Comparison of ENCODE assay signal across 8 cellular contexts in the genomic region with DNA sequence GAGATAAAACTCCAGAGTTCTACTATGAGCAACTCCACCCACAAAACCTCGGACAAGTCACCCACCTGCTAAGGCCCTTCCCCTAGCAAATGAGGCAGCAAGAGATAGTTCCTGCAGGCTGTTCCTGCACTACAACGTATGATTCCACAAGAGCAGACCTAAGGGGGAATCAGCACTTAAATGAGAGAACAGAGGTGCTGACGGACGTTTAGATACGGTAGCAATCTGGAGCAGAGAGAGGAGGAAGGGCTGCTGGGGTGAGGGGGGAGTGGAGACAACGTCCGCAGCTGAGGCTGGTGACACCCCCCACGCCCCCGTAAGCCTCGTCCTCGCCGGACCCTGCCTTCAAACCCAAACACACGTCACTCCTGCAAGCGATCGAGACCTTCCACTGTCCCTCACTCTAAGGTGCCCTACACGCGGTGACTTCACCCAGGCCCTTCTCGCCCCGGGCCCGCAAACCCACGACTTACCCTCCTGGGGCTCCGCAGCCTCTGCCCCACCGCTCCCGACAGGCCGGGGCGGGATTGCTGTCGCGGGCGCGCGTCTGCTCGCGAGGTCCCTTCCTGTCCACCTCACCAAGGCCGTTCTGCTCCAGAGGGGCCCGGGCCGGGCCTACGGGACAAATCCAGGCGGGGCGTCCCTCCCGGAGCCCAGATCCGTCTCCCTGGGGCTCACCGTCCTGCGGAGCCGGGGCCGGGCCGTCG. TPM values are rescaled to one million over a fixed set of nuclear protein-coding genes. Genes with fewer than 3 reads are reported as not detected.
A peak's percentile ranks its signal among the peaks of the same experiment; 100 is the strongest.
DNase-seq lines count a peak whose midpoint lies in the region; ATAC-seq, FAIRE-seq and TF ChIP-seq lines count a peak whose summit lies in the region.

No MANE protein-coding gene starts in this region.

- H3K9me3 ChIP-seq in endothelial cell of umbilical vein (replicated peaks; ENCODE audit: control insufficient read depth, insufficient read depth, low read length) (no peaks in the 10 kb centered on the region), muscle layer of duodenum (ENCODE audit: control insufficient read depth in 1 of 2, low read length in 2 of 2) (peaks cover 8 to 10% of the 10 kb centered on the region in 2 donors), testis (no peaks in the 10 kb centered on the region)

- no peak for TF ChIP-seq CTCF in GM06990 (IDR thresholded peaks at IDR 0.05; ENCODE audit: insufficient read depth, low read length, poor library complexity, severe bottlenecking)
- TF ChIP-seq CTCF in endothelial cell of umbilical vein (IDR thresholded peaks at IDR 0.05; ENCODE audit: extremely low read depth in 1 of 2, insufficient read depth in 1 of 2, low read depth in 1 of 2, low read length in 2 of 2) = no peak
- TF ChIP-seq CTCF in testis (IDR thresholded peaks at IDR 0.05) = no peak

- peaks cover 16% of the 10 kb centered on the region for H3K36me3 ChIP-seq in GM06990 (ENCODE audit: control insufficient read depth, insufficient read depth, low read length)
- H3K36me3 ChIP-seq in endothelial cell of umbilical vein (ENCODE audit: control insufficient read depth in 2 of 2, extremely low read depth in 1 of 2, insufficient read depth in 2 of 2, low read length in 2 of 2) = peaks cover 12 to 13% of the 10 kb centered on the region in 2 experiments
- H3K36me3 ChIP-seq in muscle layer of duodenum (ENCODE audit: control insufficient read depth in 1 of 2, insufficient read depth in 2 of 2, low read length in 2 of 2) = peaks cover 16 to 29% of the 10 kb centered on the region in 2 donors
- H3K36me3 ChIP-seq in testis (ENCODE audit: low read depth, missing control alignments) = no peaks in the 10 kb centered on the region

- dilution Hi-C loops in endothelial cell of umbilical vein (cut with MboI; ENCODE audit: extremely low pct_ligation_motif_present, low sequenced_read_pairs) = no loop called here

- peak overlapping the region; percentile 76 for H3K4me2 ChIP-seq in endothelial cell of umbilical vein (ENCODE audit: insufficient read depth, low read length)

- H3K4me1 ChIP-seq in endothelial cell of umbilical vein (ENCODE audit: control insufficient read depth, extremely low read depth, insufficient read depth, low read length) (peaks cover 12% of the 10 kb centered on the region), muscle layer of duodenum (ENCODE audit: control insufficient read depth in 1 of 2, insufficient read depth in 2 of 2, low read length in 2 of 2) (peaks cover 7 to 25% of the 10 kb centered on the region in 2 donors), testis (peaks cover 10% of the 10 kb centered on the region)

- H4K20me1 ChIP-seq in endothelial cell of umbilical vein (replicated peaks; ENCODE audit: control insufficient read depth, extremely low read depth, insufficient read depth, low read length) = no peaks in the 10 kb centered on the region

- POLR2A ChIA-PET in endothelial cell of umbilical vein (lab: Charles Lee) = no interaction called here

- peak overlapping the region; percentile 99 for H2AFZ ChIP-seq in endothelial cell of umbilical vein (ENCODE audit: low read depth, low read length)

- in situ Hi-C loops in KBM-7 (cut with MboI; ENCODE audit: low pct_unique_long_range_greater_than_20kb, low sequenced_read_pairs) = no loop called here

- WGBS in testis, 2 donors = 0 to 1% methylated on average over 26 to 47 of the region's 47 CpGs

- peak; percentile 62 for FAIRE-seq in endothelial cell of umbilical vein (lab: Jason Lieb, UNC)

- H3K9ac ChIP-seq in endothelial cell of umbilical vein (replicated peaks; ENCODE audit: extremely low read depth, insufficient read depth, low read length) = peak overlapping the region; percentile 94

- no TSS peak for BruUV-seq in endothelial cell of umbilical vein (replicated peaks; lab: Mats Ljungman, UMichigan)

- intact Hi-C loops in endothelial cell of umbilical vein (cut with micrococcal nuclease) (loop anchor here (5.0 kb wide), 3 partner anchors 39 to 129 kb away; partner anchors contain the start of genes INTS15 and ZDHHC4), testis (cut with DNase I; ENCODE audit: low total_unique reads) (no loop called here)

- H3K9me1 ChIP-seq in endothelial cell of umbilical vein (replicated peaks; ENCODE audit: control insufficient read depth, extremely low read depth, insufficient read depth, low read length) = no peaks in the 10 kb centered on the region

- H3K4me3 ChIP-seq in GM06990 (replicated peaks; ENCODE audit: low read depth, low read length) = peak overlapping the region; percentile 94
- H3K4me3 ChIP-seq in endothelial cell of umbilical vein (replicated peaks in 1 of 3; ENCODE audit: insufficient read depth in 1 of 3, low read depth in 1 of 3, low read length in 3 of 3) = peak overlapping the region; percentile 69 to 76 (median 70)
- H3K4me3 ChIP-seq in muscle layer of duodenum (ENCODE audit: low read depth in 1 of 2, low read length in 2 of 2) = peak overlapping the region; percentile 93 to 98
- H3K4me3 ChIP-seq in testis = peak overlapping the region; percentile 91 to 98

- ATAC-seq in GM21825 (IDR thresholded peaks at IDR 0.05; ENCODE audit: unreplicated experiment) = peak; percentile 35

- H3K27ac ChIP-seq in endothelial cell of umbilical vein (ENCODE audit: insufficient read depth, low read depth, low read length) (peak overlapping the region; percentile 87), muscle layer of duodenum (ENCODE audit: low read length) (peak overlapping the region; percentile 85), testis (peak overlapping the region; percentile 51 to 89)

- H3K27me3 ChIP-seq in GM06990 (replicated peaks; ENCODE audit: control insufficient read depth, insufficient read depth, low read length) (no peaks in the 10 kb centered on the region), endothelial cell of umbilical vein (ENCODE audit: control insufficient read depth in 2 of 2, insufficient read depth in 2 of 2, low read length in 2 of 2) (no peaks in the 10 kb centered on the region), muscle layer of duodenum (ENCODE audit: low read depth, low read length) (no peaks in the 10 kb centered on the region), testis (no peaks in the 10 kb centered on the region)

- no peak for TF ChIP-seq POLR2A in endothelial cell of umbilical vein (IDR thresholded peaks at IDR 0.05; ENCODE audit: low read depth, low read length)
- no peak for TF ChIP-seq POLR2A in testis (IDR thresholded peaks at IDR 0.05)

- CTCF ChIA-PET in endothelial cell of umbilical vein (lab: Charles Lee) = no interaction called here

- DNase-seq in GM06990 (ENCODE audit: extremely low read depth, insufficient read length) = peak; percentile 63
- DNase-seq in KBM-7 = peak; percentile 59
- DNase-seq in activated CD4-positive, alpha-beta T cell treated with anti-CD3 and anti-CD28 coated beads, Interleukin-2, amount 50 U/mL, for 24 hours (ENCODE audit: low read depth in 1 of 2, low spot score in 1 of 2) = peak; percentile 4 to 14
- DNase-seq in endothelial cell of umbilical vein (ENCODE audit: low read depth, low spot score) = peak; percentile 57
- peak; percentile 27 for DNase-seq in testis
- no peak for DNase-seq in NCI-H2081 (lab: John Stamatoyannopoulos, UW)

- H3K79me2 ChIP-seq in endothelial cell of umbilical vein (ENCODE audit: control insufficient read depth, insufficient read depth, low read length) = peaks cover 48% of the 10 kb centered on the region

TF ChIP-seq in endothelial cell of umbilical vein, 7 proteins besides CTCF, POLR2A, EP300 and RAD21:
- no peak for TF ChIP-seq MYC (IDR thresholded peaks at IDR 0.05; ENCODE audit: low read depth, low read length)
- TF ChIP-seq, protein P1, sequence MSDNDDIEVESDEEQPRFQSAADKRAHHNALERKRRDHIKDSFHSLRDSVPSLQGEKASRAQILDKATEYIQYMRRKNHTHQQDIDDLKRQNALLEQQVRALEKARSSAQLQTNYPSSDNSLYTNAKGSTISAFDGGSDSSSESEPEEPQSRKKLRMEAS (IDR thresholded peaks at IDR 0.05; ENCODE audit: insufficient read depth, insufficient read length) = no peak
TF ChIP-seq in endothelial cell of umbilical vein: peak in this region for 0.

RNA-seq across cellular contexts. Expression of gene ZNF12, which starts 0.6 kb away (rescaled TPM):
- total RNA-seq in endothelial cell of umbilical vein = 13.4 TPM in 2 replicates
- 5.0 and 5.3 TPM in 2 replicates for polyA plus RNA-seq in endothelial cell of umbilical vein
- 4.4 and 5.4 TPM in 2 replicates for polyA plus RNA-seq in endothelial cell of umbilical vein (2011; cell fraction: cytosol; rRNA removed)
- polyA plus RNA-seq in endothelial cell of umbilical vein (2011; cell fraction: nucleus; rRNA removed) = 26.7 and 34.7 TPM in 2 replicates
- 5.8 and 7.6 TPM in 2 replicates for polyA plus RNA-seq in endothelial cell of umbilical vein (2012)
- polyA minus RNA-seq in endothelial cell of umbilical vein = 9.6 and 10.9 TPM in 2 replicates
- polyA minus RNA-seq in endothelial cell of umbilical vein (2011; cell fraction: cytosol; rRNA and poly(A)+ RNA removed) = 15.2 TPM
- 15.1 and 21.1 TPM in 2 replicates for polyA minus RNA-seq in endothelial cell of umbilical vein (2011; cell fraction: nucleus; rRNA and poly(A)+ RNA removed)
- total RNA-seq in testis = 10 to 100 TPM; 15.5 to 18.0 TPM
- polyA plus RNA-seq in testis (ENCODE audit: insufficient read depth, low read depth, low replicate concordance) = 10.3 TPM

RNA-seq across cellular contexts. Expression of gene RSPH10B2, which starts 47.8 kb away (rescaled TPM):
- total RNA-seq in endothelial cell of umbilical vein (not detected in 2 replicates), testis (10 to 100 TPM; 24.3 to 61.3 TPM)
- polyA plus RNA-seq in endothelial cell of umbilical vein (not detected in 2 replicates), testis (ENCODE audit: insufficient read depth, low read depth, low replicate concordance) (55.8 TPM)
- polyA plus RNA-seq in endothelial cell of umbilical vein (2011; cell fraction: cytosol; rRNA removed) = 0.06 TPM in 1 of 2 replicates, not detected in the other
- polyA plus RNA-seq in endothelial cell of umbilical vein (2011; cell fraction: nucleus; rRNA removed) = 0.25 and 0.40 TPM in 2 replicates
- not detected in 2 replicates for polyA plus RNA-seq in endothelial cell of umbilical vein (2012)
- polyA minus RNA-seq in endothelial cell of umbilical vein = 0.32 and 0.81 TPM in 2 replicates
- polyA minus RNA-seq in endothelial cell of umbilical vein (2011; cell fraction: cytosol; rRNA and poly(A)+ RNA removed) = not detected
- polyA minus RNA-seq in endothelial cell of umbilical vein (2011; cell fraction: nucleus; rRNA and poly(A)+ RNA removed) = 0.48 and 1.1 TPM in 2 replicates

Comparison
In these comparisons a context has a peak if more than half of its experiments do, and no peak if none do; other contexts are left out.
1. DNase-seq: peak in GM06990 (single experiment), KBM-7 (single experiment), activated CD4-positive, alpha-beta T cell treated with anti-CD3 and anti-CD28 coated beads, Interleukin-2, amount 50 U/mL, for 24 hours (2 of 2), endothelial cell of umbilical vein (single experiment) and testis (single experiment); none in NCI-H2081 (0 of 2).
2. RNA of gene RSPH10B2, which starts 47.8 kb away (total RNA-seq): 24.3 to 61.3 TPM in testis; not detected in endothelial cell of umbilical vein; every median in the first group is over 10 times any median in the second.
3. Peak in every context shown above with its lines, with median percentiles within 50 percentile points of each other: H3K4me3 ChIP-seq and H3K27ac ChIP-seq.